In the genomic region with DNA sequence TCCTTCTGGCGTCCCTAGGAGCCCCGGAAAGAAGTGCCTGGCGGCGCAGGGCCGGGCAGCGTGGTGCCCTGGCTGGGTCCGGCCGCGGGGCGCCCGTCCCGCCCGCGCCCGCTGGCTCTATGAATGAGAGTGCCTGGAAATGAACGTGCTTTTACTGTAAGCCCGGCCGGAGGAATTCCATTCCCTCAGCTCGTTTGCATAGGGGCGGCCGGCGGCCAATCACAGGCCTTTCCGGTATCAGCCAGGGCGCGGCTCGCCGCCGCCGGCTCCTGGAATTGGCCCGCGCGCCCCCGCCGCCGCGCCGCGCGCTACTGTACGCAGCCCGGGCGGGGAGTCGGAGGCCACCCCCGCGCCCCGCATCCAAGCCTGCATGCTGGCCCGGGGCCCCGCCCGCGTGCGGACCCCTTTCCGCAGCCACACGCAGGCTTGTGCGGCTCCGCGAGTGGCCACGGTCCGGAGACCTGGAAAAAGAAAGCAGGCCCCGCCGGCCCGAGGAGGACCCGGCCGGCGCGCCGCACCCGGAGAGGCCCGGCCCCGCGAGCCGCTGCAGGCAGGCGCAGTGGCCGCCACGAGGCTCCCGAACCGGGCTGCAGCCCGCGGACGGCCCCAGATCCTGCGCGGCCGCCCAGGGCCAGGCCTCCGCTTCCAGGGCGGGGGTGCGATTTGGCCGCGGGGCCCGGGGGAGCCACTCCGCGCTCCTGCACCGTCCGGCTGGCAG, we compare ENCODE assay signal across 8 cellular contexts.
A peak's percentile ranks its signal among the peaks of the same experiment; 100 is the strongest.
DNase-seq lines count a peak whose midpoint lies in the region; ATAC-seq and TF ChIP-seq lines count a peak whose summit lies in the region.

No MANE protein-coding gene starts in this region.

- no peak overlapping the region for H2AFZ ChIP-seq in OCI-LY1 (ENCODE audit: low read length)

- intact Hi-C loops in Calu3 (cut with micrococcal nuclease; ENCODE audit: unreplicated experiment), result no loop called here

- peak; percentile 60 for ATAC-seq in GM21526 (IDR thresholded peaks at IDR 0.05; ENCODE audit: low FRiP score, unreplicated experiment)

- DNase-seq in Calu3, result peak; percentile 91
- peak; percentile 92 for DNase-seq in HuH-7 (ENCODE audit: low spot score)
- DNase-seq in activated T-cell treated with anti-CD3 and anti-CD28 coated beads for 4 hours, result peak; percentile 73
- DNase-seq in stimulated activated CD8-positive, alpha-beta memory T cell treated with anti-CD3 and anti-CD28 coated beads, Interleukin-4, amount 100 ng/mL, for 48 hours, result peak; percentile 88

- CTCF ChIA-PET in Calu3 (lab: Charles Lee), result interaction anchor here (0.8 to 2.3 kb wide), 7 partner anchors 88 to 620 kb away, joined by 3 to 8 read pairs (median 5); no protein-coding TSS in a partner anchor

- peak overlapping the region; percentile 97 for H3K27ac Mint-ChIP-seq in Calu3 (ENCODE audit: unreplicated experiment)

- H3K4me1 ChIP-seq in OCI-LY1 (ENCODE audit: insufficient read depth, low read length, severe bottlenecking) (peaks cover 53% of the 10 kb centered on the region), esophagus (ENCODE audit: control insufficient read depth in 2 of 2, insufficient read depth in 2 of 2, low read length in 1 of 2) (no peaks in the 10 kb centered on the region), muscle layer of colon (ENCODE audit: insufficient read depth, low read length) (peaks cover 29% of the 10 kb centered on the region)

- H3K79me2 ChIP-seq in OCI-LY1 (ENCODE audit: insufficient read depth, low read length), result peaks cover 18% of the 10 kb centered on the region

- H3K36me3 ChIP-seq in OCI-LY1 (ENCODE audit: insufficient read depth, low read length) (peaks cover 9% of the 10 kb centered on the region), esophagus (ENCODE audit: control insufficient read depth in 2 of 2, insufficient read depth in 2 of 2, low read length in 1 of 2) (no peaks in the 10 kb centered on the region), muscle layer of colon (ENCODE audit: insufficient read depth, low read length) (no peaks in the 10 kb centered on the region)

- no peaks in the 10 kb centered on the region; the same call in 1 of the 2 replicates for H4K20me1 ChIP-seq in OCI-LY1 (ENCODE audit: insufficient read depth, low read length)

- no peaks in the 10 kb centered on the region for H3K4me1 Mint-ChIP-seq in Calu3 (ENCODE audit: low read depth, unreplicated experiment)

- no peaks in the 10 kb centered on the region for H3K27me3 ChIP-seq in OCI-LY1 (ENCODE audit: insufficient read depth, low read length)
- no peaks in the 10 kb centered on the region for H3K27me3 ChIP-seq in esophagus (ENCODE audit: control insufficient read depth in 1 of 2, insufficient read depth in 2 of 2, low read length in 2 of 2)
- H3K27me3 ChIP-seq in muscle layer of colon (ENCODE audit: control insufficient read depth in 1 of 2, insufficient read depth in 2 of 2, low read length in 2 of 2), result peaks cover 31 to 62% of the 10 kb centered on the region in 2 donors

- H3K27ac ChIP-seq in OCI-LY1 (ENCODE audit: low read depth, low read length, poor library complexity, severe bottlenecking) (peak overlapping the region; percentile 93), esophagus (ENCODE audit: low read depth in 2 of 2, low read length in 1 of 2) (peak overlapping the region; percentile 95 to 97), muscle layer of colon (ENCODE audit: low read depth, low read length) (peak overlapping the region; percentile 92)

- peak overlapping the region; percentile 95 for H3K4me2 ChIP-seq in OCI-LY1 (ENCODE audit: low read length)

- H3F3A ChIP-seq in OCI-LY1 (ENCODE audit: insufficient read depth, low read length), result peaks cover 17% of the 10 kb centered on the region; the same call in 1 of the 2 replicates

- WGBS in esophagus, 2 donors, result 0% methylated on average over 91 to 92 of the region's 92 CpGs

- no TSS peak for BruUV-seq in Calu3 (replicated peaks; lab: Mats Ljungman, UMichigan)

- no peaks in the 10 kb centered on the region for H3K9me2 ChIP-seq in OCI-LY1 (ENCODE audit: low read depth, low read length)

- no peaks in the 10 kb centered on the region for H3K9me3 Mint-ChIP-seq in Calu3 (ENCODE audit: low read depth, unreplicated experiment)

- peaks cover 75% of the 10 kb centered on the region for H3K36me3 Mint-ChIP-seq in Calu3 (ENCODE audit: insufficient read depth, unreplicated experiment)

- H3K9ac ChIP-seq in OCI-LY1 (ENCODE audit: low read length) (peak overlapping the region; percentile 78), muscle layer of colon (ENCODE audit: low read length) (peak overlapping the region; percentile 49)

- no peaks in the 10 kb centered on the region for H3K27me3 Mint-ChIP-seq in Calu3 (ENCODE audit: unreplicated experiment)

- H3K9me3 ChIP-seq in OCI-LY1 (ENCODE audit: low read length) (no peaks in the 10 kb centered on the region), esophagus (ENCODE audit: control insufficient read depth in 2 of 2, insufficient read depth in 1 of 2, low read depth in 1 of 2, low read length in 1 of 2) (no peaks in the 10 kb centered on the region), muscle layer of colon (ENCODE audit: low read length) (peaks cover 5% of the 10 kb centered on the region)

- peak overlapping the region; percentile 65 for H3K4me3 Mint-ChIP-seq in Calu3 (ENCODE audit: low read depth, unreplicated experiment)

- TF ChIP-seq CTCF in Calu3 (IDR thresholded peaks at IDR 0.05; ENCODE audit: unreplicated experiment) (no peak), OCI-LY1 (IDR thresholded peaks at IDR 0.05; ENCODE audit: low read length) (no peak)

- H3K4me3 ChIP-seq in OCI-LY1 (ENCODE audit: low read depth, low read length, poor library complexity, severe bottlenecking) (peak overlapping the region; percentile 82), esophagus (ENCODE audit: low read depth in 1 of 2, low read length in 2 of 2) (peak overlapping the region; percentile 77 to 85), muscle layer of colon (ENCODE audit: low read depth in 1 of 2, low read length in 2 of 2) (peak overlapping the region; percentile 55 to 73)

Comparison
In these comparisons a context has a peak if more than half of its experiments do, and no peak if none do; other contexts are left out.
1. Peak in every context shown above with its lines: DNase-seq, ATAC-seq, H3K4me3 ChIP-seq and H3K27ac ChIP-seq.